Comparison of ENCODE assay signal across 31 cellular contexts in genomic region chr10:50805981-50806622, GRCh38.
DNase-seq lines count a peak whose midpoint lies in the region; ATAC-seq and TF ChIP-seq lines count a peak whose summit lies in the region.
"Had no signal": no experiment of that assay in that cellular context is flagged by ENCODE, and none has a peak within 500 bp of the region (broad histone marks: within the 10 kb centered on the region; RNA-seq: fewer than 3 reads in every experiment).

No MANE protein-coding gene starts in this region.

- no peak overlapping the region for H2BK12ac ChIP-seq in mesenchymal stem cell (ENCODE audit: low read length in 2 of 2)

- H2BK5ac ChIP-seq in mesenchymal stem cell (ENCODE audit: low read depth, low read length, poor library complexity, severe bottlenecking) = no peak overlapping the region

- peaks cover 26% of the 10 kb centered on the region for H3K4me1 Mint-ChIP-seq in GM23338
- H3K4me1 Mint-ChIP-seq in activated naive CD8-positive, alpha-beta T cell treated with anti-CD3 and anti-CD28 coated beads for 36 hours = no peaks in the 10 kb centered on the region
- H3K4me1 Mint-ChIP-seq: stimulated activated naive CD8-positive, alpha-beta T cell treated with anti-CD3 and anti-CD28 coated beads, Interleukin-15, amount 100 ng/mL, for 72 hours had no signal

- no peak overlapping the region for H4K91ac ChIP-seq in mesenchymal stem cell (ENCODE audit: low read length)

- H3F3A ChIP-seq in GM23338 (replicated peaks; ENCODE audit: low read depth) = no peaks in the 10 kb centered on the region
- H3F3A ChIP-seq in smooth muscle cell (ENCODE audit: low read depth) = no peaks in the 10 kb centered on the region

- H3K23ac ChIP-seq in mesenchymal stem cell (ENCODE audit: low read length in 2 of 2) = peak overlapping the region in 1 of 2 experiments; percentile 34

- H3K9me2 ChIP-seq in GM23338 (ENCODE audit: insufficient read depth) = no peaks in the 10 kb centered on the region
- H3K9me2 ChIP-seq: SK-N-SH had no signal

- H4K20me1 ChIP-seq in GM23338 (replicated peaks; ENCODE audit: insufficient read depth) = no peaks in the 10 kb centered on the region
- H4K20me1 ChIP-seq in smooth muscle cell (ENCODE audit: low read depth) = no peaks in the 10 kb centered on the region

- no peaks in the 10 kb centered on the region for H3K27me3 Mint-ChIP-seq in GM23338 (ENCODE audit: insufficient read depth, low read depth, poor library complexity)
- no peaks in the 10 kb centered on the region for H3K27me3 Mint-ChIP-seq in activated naive CD8-positive, alpha-beta T cell treated with anti-CD3 and anti-CD28 coated beads for 36 hours
- H3K27me3 Mint-ChIP-seq: stimulated activated naive CD8-positive, alpha-beta T cell treated with anti-CD3 and anti-CD28 coated beads, Interleukin-15, amount 100 ng/mL, for 72 hours had no signal

- no peak overlapping the region for H3K4me3 ChIP-seq in AG10803 (ENCODE audit: low read length)
- H3K4me3 ChIP-seq in GM23338 = no peak overlapping the region
- H3K4me3 ChIP-seq in mesenchymal stem cell (ENCODE audit: insufficient read depth in 1 of 2, low read depth in 1 of 2, low read length in 2 of 2) = no peak overlapping the region
- H3K4me3 ChIP-seq in smooth muscle cell = no peak overlapping the region
- H3K4me3 ChIP-seq: dorsolateral prefrontal cortex, gastroesophageal sphincter, PC-9, thoracic aorta, uterus had no signal

- H2BK15ac ChIP-seq in mesenchymal stem cell (ENCODE audit: low read depth, poor library complexity, severe bottlenecking) = no peak overlapping the region

- H4K8ac ChIP-seq in mesenchymal stem cell (ENCODE audit: low read length) = no peak overlapping the region

- H3K79me2 ChIP-seq in GM23338 (replicated peaks; ENCODE audit: insufficient read depth) (no peaks in the 10 kb centered on the region), smooth muscle cell (ENCODE audit: low read depth) (no peaks in the 10 kb centered on the region)

- H3K9ac ChIP-seq in mesenchymal stem cell (ENCODE audit: low read length) = peak overlapping the region; percentile 2
- H3K9ac ChIP-seq in smooth muscle cell (ENCODE audit: low read depth) = no peak overlapping the region
- H3K9ac ChIP-seq: SK-N-SH had no signal

- peak; percentile 6 for DNase-seq in AG10803 (ENCODE audit: low read depth)
- DNase-seq in GM23338 (ENCODE audit: low spot score) = peak; percentile 16
- DNase-seq in cerebellar cortex (ENCODE audit: low spot score) = peak; percentile 23
- no peak for DNase-seq in mesenchymal stem cell
- no peak for DNase-seq in activated naive CD8-positive, alpha-beta T cell treated with anti-CD3 and anti-CD28 coated beads for 36 hours
- no peak for DNase-seq in smooth muscle cell (lab: John Stamatoyannopoulos, UW; ENCODE audit: unreplicated experiment)
- no peak for DNase-seq in KG1 (lab: John Stamatoyannopoulos, UW)
- DNase-seq: activated CD4-positive, alpha-beta T cell treated with anti-CD3 and anti-CD28 coated beads, Interleukin-2, amount 50 U/mL, for 48 hours; activated CD4-positive, CD25-positive, alpha-beta regulatory T cell treated with anti-CD3 and anti-CD28 coated beads, Interleukin-2, amount 50 U/mL, for 72 hours; activated naive CD4-positive, alpha-beta T cell treated with Interleukin-2 at 50 U/mL for 16 hours; activated T-cell treated with anti-CD3 and anti-CD28 coated beads, Interleukin-2, amount 50 U/mL, for 48 hours; BE2C; brain microvascular endothelial cell; CD8-positive, alpha-beta T cell; dorsolateral prefrontal cortex; GF-D8; hypothalamus; NCI-H1092; NCI-H187; NCI-H526; PC-9; posterior cingulate gyrus; right cardiac atrium; SK-N-SH; stimulated activated CD4-positive, alpha-beta T cell treated with anti-CD3 and anti-CD28 coated beads, Interleukin-2, amount 100 ng/mL, for 48 hours; stimulated activated naive CD8-positive, alpha-beta T cell treated with anti-CD3 and anti-CD28 coated beads, Interleukin-15, amount 100 ng/mL, for 72 hours; uterus had no signal

- H3K9me3 ChIP-seq in mesenchymal stem cell (ENCODE audit: control insufficient read depth, low read length) (no peaks in the 10 kb centered on the region), smooth muscle cell (replicated peaks; ENCODE audit: low read depth) (no peaks in the 10 kb centered on the region)
- H3K9me3 ChIP-seq: BE2C, gastroesophageal sphincter, neutrophil, SK-N-SH, thoracic aorta, uterus had no signal

- no peak overlapping the region for H3K27ac ChIP-seq in GM23338 (ENCODE audit: low read depth)
- no peak overlapping the region for H3K27ac ChIP-seq in mesenchymal stem cell (ENCODE audit: low read length, poor library complexity, severe bottlenecking)
- H3K27ac ChIP-seq in smooth muscle cell (ENCODE audit: low read depth) = no peak overlapping the region
- H3K27ac ChIP-seq: brain microvascular endothelial cell, dorsolateral prefrontal cortex, gastroesophageal sphincter, neutrophil, PC-9, thoracic aorta, uterus had no signal

- H3K4me3 Mint-ChIP-seq in GM23338 = no peak overlapping the region
- H3K4me3 Mint-ChIP-seq in activated naive CD8-positive, alpha-beta T cell treated with anti-CD3 and anti-CD28 coated beads for 36 hours = no peak overlapping the region
- H3K4me3 Mint-ChIP-seq: CD8-positive, alpha-beta T cell; stimulated activated naive CD8-positive, alpha-beta T cell treated with anti-CD3 and anti-CD28 coated beads, Interleukin-15, amount 100 ng/mL, for 72 hours had no signal

- peak overlapping the region; percentile 75; the same call in 1 of the 2 replicates for H3K27ac Mint-ChIP-seq in GM23338
- no peak overlapping the region for H3K27ac Mint-ChIP-seq in activated naive CD8-positive, alpha-beta T cell treated with anti-CD3 and anti-CD28 coated beads for 36 hours
- H3K27ac Mint-ChIP-seq: CD8-positive, alpha-beta T cell had no signal

- H3K9me3 Mint-ChIP-seq in GM23338 = no peaks in the 10 kb centered on the region
- H3K9me3 Mint-ChIP-seq in activated naive CD8-positive, alpha-beta T cell treated with anti-CD3 and anti-CD28 coated beads for 36 hours = no peaks in the 10 kb centered on the region
- H3K9me3 Mint-ChIP-seq: CD8-positive, alpha-beta T cell; stimulated activated naive CD8-positive, alpha-beta T cell treated with anti-CD3 and anti-CD28 coated beads, Interleukin-15, amount 100 ng/mL, for 72 hours had no signal

- H3K27me3 ChIP-seq in GM23338 (ENCODE audit: insufficient read depth) = no peaks in the 10 kb centered on the region
- H3K27me3 ChIP-seq in mesenchymal stem cell (ENCODE audit: control insufficient read depth in 1 of 2, insufficient read depth in 1 of 2, low read length in 2 of 2) = no peaks in the 10 kb centered on the region
- no peaks in the 10 kb centered on the region for H3K27me3 ChIP-seq in smooth muscle cell (ENCODE audit: low read depth)
- H3K27me3 ChIP-seq: BE2C, gastroesophageal sphincter, uterus had no signal

- H3K4ac ChIP-seq in mesenchymal stem cell (ENCODE audit: low read depth in 1 of 2, low read length in 2 of 2) = no peak overlapping the region

- H3K4me2 ChIP-seq in GM23338 (0 out of 2 replicates have a peak overlapping the region, but pooled peaks have one; percentile 33), mesenchymal stem cell (ENCODE audit: low read length, poor library complexity, severe bottlenecking) (no peak overlapping the region), smooth muscle cell (no peak overlapping the region)
- H3K4me2 ChIP-seq: PC-9, SK-N-SH had no signal

- ATAC-seq in GM23338 = peak; percentile 50
- ATAC-seq in GM19328 (IDR thresholded peaks at IDR 0.05; ENCODE audit: unreplicated experiment) = no peak
- ATAC-seq: CD8-positive, alpha-beta T cell; gastroesophageal sphincter; right cardiac atrium; stimulated activated naive CD8-positive, alpha-beta T cell treated with anti-CD3 and anti-CD28 coated beads, Interleukin-15, amount 100 ng/mL, for 72 hours had no signal

- H3K4me1 ChIP-seq in GM23338 (ENCODE audit: insufficient read depth) = peaks cover 23% of the 10 kb centered on the region
- peaks cover 2% of the 10 kb centered on the region for H3K4me1 ChIP-seq in mesenchymal stem cell (ENCODE audit: control insufficient read depth, insufficient read depth, low read depth, low read length)
- peaks cover 14% of the 10 kb centered on the region for H3K4me1 ChIP-seq in smooth muscle cell (ENCODE audit: low read depth)
- H3K4me1 ChIP-seq: BE2C, gastroesophageal sphincter, uterus had no signal

- H3K36me3 Mint-ChIP-seq in GM23338 (ENCODE audit: low read depth) = no peaks in the 10 kb centered on the region
- H3K36me3 Mint-ChIP-seq in activated naive CD8-positive, alpha-beta T cell treated with anti-CD3 and anti-CD28 coated beads for 36 hours = no peaks in the 10 kb centered on the region
- H3K36me3 Mint-ChIP-seq: CD8-positive, alpha-beta T cell had no signal

- H3K18ac ChIP-seq in mesenchymal stem cell (ENCODE audit: low read depth in 1 of 2, low read length in 2 of 2) = no peak overlapping the region

- no peak overlapping the region for H2AK5ac ChIP-seq in mesenchymal stem cell (ENCODE audit: low read length, severe bottlenecking)

- H2AFZ ChIP-seq in GM23338 (peak overlapping the region; percentile 73; the same call in 1 of the 2 replicates), mesenchymal stem cell (ENCODE audit: low read depth, low read length) (no peak overlapping the region), smooth muscle cell (ENCODE audit: low read depth) (no peak overlapping the region)
- H2AFZ ChIP-seq: PC-9 had no signal

- no peak overlapping the region for H3K14ac ChIP-seq in mesenchymal stem cell (ENCODE audit: low read length in 2 of 2)

- H3K79me1 ChIP-seq in mesenchymal stem cell (replicated peaks; ENCODE audit: low read length, poor library complexity, severe bottlenecking) = no peaks in the 10 kb centered on the region

- TF ChIP-seq CTCF in AG10803 (conservative IDR thresholded peaks at IDR 0.05; ENCODE audit: low read length) = no peak
- TF ChIP-seq CTCF in GM23338 (conservative IDR thresholded peaks at IDR 0.05; ENCODE audit: low read depth in 2 of 2) = no peak
- no peak for TF ChIP-seq CTCF in smooth muscle cell (IDR thresholded peaks at IDR 0.05; ENCODE audit: borderline replicate concordance, insufficient read depth, poor library complexity, severe bottlenecking)

- 83% methylated on average over 1 of the region's 2 CpGs for WGBS in mesenchymal stem cell
- 65% methylated on average over 2 of the region's 2 CpGs for WGBS in smooth muscle cell (ENCODE audit: low lambda C conversion rate)

- H3K36me3 ChIP-seq in GM23338 (ENCODE audit: insufficient read depth) (no peaks in the 10 kb centered on the region), mesenchymal stem cell (ENCODE audit: control insufficient read depth in 1 of 2, insufficient read depth in 2 of 2, low read depth in 1 of 2, low read length in 2 of 2) (no peaks in the 10 kb centered on the region), smooth muscle cell (ENCODE audit: low read depth) (no peaks in the 10 kb centered on the region)
- H3K36me3 ChIP-seq: BE2C, brain microvascular endothelial cell, gastroesophageal sphincter, neutrophil, thoracic aorta, uterus had no signal

- no peak overlapping the region for H2BK120ac ChIP-seq in mesenchymal stem cell (ENCODE audit: low read depth, low read length)

TF ChIP-seq in GM23338, 12 proteins besides CTCF, POLR2A, EP300 and RAD21 (continues in another document):
- TF ChIP-seq CREB1 (CRISPR knock-in tag; IDR thresholded peaks at IDR 0.05; ENCODE audit: low read depth) = no peak
- no peak for TF ChIP-seq JUNB (IDR thresholded peaks at IDR 0.05; ENCODE audit: unreplicated experiment)
- TF ChIP-seq STAT1 (IDR thresholded peaks at IDR 0.05; ENCODE audit: unreplicated experiment) = no peak
- TF ChIP-seq NANOG (IDR thresholded peaks at IDR 0.05; ENCODE audit: borderline replicate concordance) = no peak

Comparison
In these comparisons a context has a peak if more than half of its experiments do, and no peak if none do; other contexts are left out.
1. DNase-seq: peak in AG10803 (single experiment), GM23338 (single experiment) and cerebellar cortex (single experiment); none in mesenchymal stem cell (single experiment), activated naive CD8-positive, alpha-beta T cell treated with anti-CD3 and anti-CD28 coated beads for 36 hours (single experiment), smooth muscle cell (single experiment) and KG1 (single experiment).